ENCODE assay signal across 1 cellular context in the genomic region with DNA sequence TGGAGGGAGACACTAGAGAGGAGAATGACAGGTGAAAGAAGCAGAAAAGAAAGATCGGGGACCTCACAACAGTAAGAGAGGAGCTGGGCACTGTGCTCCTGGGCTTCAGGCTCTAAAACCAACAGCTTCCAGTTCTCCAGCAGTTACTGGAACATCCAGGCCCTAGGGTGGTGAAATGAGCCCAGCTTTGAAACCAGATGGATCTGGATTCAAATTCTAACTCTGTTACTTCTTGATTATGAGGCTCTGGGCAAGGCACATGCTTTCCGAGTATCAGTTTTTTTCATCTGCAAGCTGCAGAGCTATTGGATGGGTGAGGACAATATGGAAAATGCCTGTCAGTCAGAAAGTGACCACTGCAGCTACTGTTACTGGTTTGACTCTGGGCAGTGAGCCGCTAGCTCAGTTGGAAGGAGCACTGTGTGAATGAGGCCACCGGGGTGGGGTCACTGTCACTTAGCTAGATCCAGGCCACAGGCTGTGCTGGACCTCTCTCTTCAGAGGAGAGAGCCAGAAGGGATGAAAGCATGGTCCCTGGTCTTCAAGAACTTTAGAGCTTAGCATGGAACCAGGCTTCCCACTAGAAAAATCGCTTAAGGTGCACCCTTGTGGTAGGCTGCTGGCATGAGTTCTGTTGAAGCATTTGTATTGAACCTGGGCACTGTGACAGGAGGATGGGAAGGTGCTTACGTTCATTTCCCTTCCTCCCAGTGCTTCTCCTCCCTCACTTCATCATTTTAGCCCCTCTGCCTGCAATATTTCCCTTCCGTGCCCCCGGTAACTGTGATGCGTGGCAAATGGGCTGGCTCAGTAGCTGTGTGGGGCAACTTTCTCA.
TF ChIP-seq lines count a peak whose summit lies in the region.

No MANE protein-coding gene starts in this region.

TF ChIP-seq in GM23338, 12 proteins besides CTCF, POLR2A, EP300 and RAD21 (continued from another document):
- TF ChIP-seq, protein P1, sequence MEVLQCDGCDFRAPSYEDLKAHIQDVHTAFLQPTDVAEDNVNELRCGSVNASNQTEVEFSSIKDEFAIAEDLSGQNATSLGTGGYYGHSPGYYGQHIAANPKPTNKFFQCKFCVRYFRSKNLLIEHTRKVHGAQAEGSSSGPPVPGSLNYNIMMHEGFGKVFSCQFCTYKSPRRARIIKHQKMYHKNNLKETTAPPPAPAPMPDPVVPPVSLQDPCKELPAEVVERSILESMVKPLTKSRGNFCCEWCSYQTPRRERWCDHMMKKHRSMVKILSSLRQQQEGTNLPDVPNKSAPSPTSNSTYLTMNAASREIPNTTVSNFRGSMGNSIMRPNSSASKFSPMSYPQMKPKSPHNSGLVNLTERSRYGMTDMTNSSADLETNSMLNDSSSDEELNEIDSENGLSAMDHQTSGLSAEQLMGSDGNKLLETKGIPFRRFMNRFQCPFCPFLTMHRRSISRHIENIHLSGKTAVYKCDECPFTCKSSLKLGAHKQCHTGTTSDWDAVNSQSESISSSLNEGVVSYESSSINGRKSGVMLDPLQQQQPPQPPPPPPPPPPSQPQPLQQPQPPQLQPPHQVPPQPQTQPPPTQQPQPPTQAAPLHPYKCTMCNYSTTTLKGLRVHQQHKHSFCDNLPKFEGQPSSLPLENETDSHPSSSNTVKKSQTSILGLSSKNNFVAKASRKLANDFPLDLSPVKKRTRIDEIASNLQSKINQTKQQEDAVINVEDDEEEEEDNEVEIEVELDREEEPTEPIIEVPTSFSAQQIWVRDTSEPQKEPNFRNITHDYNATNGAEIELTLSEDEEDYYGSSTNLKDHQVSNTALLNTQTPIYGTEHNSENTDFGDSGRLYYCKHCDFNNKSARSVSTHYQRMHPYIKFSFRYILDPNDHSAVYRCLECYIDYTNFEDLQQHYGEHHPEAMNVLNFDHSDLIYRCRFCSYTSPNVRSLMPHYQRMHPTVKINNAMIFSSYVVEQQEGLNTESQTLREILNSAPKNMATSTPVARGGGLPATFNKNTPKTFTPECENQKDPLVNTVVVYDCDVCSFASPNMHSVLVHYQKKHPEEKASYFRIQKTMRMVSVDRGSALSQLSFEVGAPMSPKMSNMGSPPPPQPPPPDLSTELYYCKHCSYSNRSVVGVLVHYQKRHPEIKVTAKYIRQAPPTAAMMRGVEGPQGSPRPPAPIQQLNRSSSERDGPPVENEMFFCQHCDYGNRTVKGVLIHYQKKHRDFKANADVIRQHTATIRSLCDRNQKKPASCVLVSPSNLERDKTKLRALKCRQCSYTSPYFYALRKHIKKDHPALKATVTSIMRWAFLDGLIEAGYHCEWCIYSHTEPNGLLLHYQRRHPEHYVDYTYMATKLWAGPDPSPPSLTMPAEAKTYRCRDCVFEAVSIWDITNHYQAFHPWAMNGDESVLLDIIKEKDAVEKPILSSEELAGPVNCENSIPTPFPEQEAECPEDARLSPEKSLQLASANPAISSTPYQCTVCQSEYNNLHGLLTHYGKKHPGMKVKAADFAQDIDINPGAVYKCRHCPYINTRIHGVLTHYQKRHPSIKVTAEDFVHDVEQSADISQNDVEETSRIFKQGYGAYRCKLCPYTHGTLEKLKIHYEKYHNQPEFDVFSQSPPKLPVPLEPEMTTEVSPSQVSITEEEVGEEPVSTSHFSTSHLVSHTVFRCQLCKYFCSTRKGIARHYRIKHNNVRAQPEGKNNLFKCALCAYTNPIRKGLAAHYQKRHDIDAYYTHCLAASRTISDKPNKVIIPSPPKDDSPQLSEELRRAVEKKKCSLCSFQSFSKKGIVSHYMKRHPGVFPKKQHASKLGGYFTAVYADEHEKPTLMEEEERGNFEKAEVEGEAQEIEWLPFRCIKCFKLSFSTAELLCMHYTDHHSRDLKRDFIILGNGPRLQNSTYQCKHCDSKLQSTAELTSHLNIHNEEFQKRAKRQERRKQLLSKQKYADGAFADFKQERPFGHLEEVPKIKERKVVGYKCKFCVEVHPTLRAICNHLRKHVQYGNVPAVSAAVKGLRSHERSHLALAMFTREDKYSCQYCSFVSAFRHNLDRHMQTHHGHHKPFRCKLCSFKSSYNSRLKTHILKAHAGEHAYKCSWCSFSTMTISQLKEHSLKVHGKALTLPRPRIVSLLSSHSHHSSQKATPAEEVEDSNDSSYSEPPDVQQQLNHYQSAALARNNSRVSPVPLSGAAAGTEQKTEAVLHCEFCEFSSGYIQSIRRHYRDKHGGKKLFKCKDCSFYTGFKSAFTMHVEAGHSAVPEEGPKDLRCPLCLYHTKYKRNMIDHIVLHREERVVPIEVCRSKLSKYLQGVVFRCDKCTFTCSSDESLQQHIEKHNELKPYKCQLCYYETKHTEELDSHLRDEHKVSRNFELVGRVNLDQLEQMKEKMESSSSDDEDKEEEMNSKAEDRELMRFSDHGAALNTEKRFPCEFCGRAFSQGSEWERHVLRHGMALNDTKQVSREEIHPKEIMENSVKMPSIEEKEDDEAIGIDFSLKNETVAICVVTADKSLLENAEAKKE (CRISPR knock-in tag; IDR thresholded peaks at IDR 0.05) = 0 out of 2 replicates have a peak, but pooled peaks have one; percentile 40
